25 cellular contexts compared by ENCODE assay signal in genomic region chr2:13002948-13003347, GRCh38.
"Had no signal": no experiment of that assay in that cellular context is flagged by ENCODE, and none has a peak within 500 bp of the region (broad histone marks: within the 10 kb centered on the region; RNA-seq: fewer than 3 reads in every experiment).

No MANE protein-coding gene starts in this region.

- H3K36me3 ChIP-seq: left lung, lower lobe of right lung, neural progenitor cell, neutrophil, right lobe of liver, tibial nerve, uterus had no signal

- H3K79me2 ChIP-seq: parathyroid adenoma had no signal

- H2AFZ ChIP-seq: neural progenitor cell, parathyroid adenoma had no signal

- H3K9ac ChIP-seq: neural progenitor cell, parathyroid adenoma had no signal

- H3K4me3 ChIP-seq: left lung, lower lobe of right lung, mucosa of descending colon, neural progenitor cell, psoas muscle, right lobe of liver, smooth muscle cell, tibial nerve, uterus had no signal

- H3K9me3 ChIP-seq: left lung, lower lobe of right lung, mucosa of descending colon, neutrophil, psoas muscle, right lobe of liver, tibial nerve, uterus had no signal

- DNase-seq: immature natural killer cell; kidney; left colon; left lung; lower lobe of right lung; mammary epithelial cell; mesendoderm; mucosa of descending colon; naive thymus-derived CD4-positive, alpha-beta T cell; nephron progenitor cell; occipital lobe; psoas muscle; right lobe of liver; stimulated activated CD4-positive, alpha-beta T cell treated with anti-CD3 and anti-CD28 coated beads, Interleukin-1b, Interleukin-23, amount 100 ng/mL, for 48 hours; stimulated activated CD4-positive, alpha-beta T cell treated with anti-CD3 and anti-CD28 coated beads, Interleukin-2, amount 100 ng/mL, for 48 hours; stimulated activated CD4-positive, alpha-beta T cell treated with anti-CD3 and anti-CD28 coated beads, Interleukin-4, amount 100 ng/mL, for 4 hours; stimulated activated CD8-positive, alpha-beta memory T cell treated with anti-CD3 and anti-CD28 coated beads, Interleukin-4, amount 100 ng/mL, for 48 hours; stimulated activated naive CD4-positive, alpha-beta T cell treated with Interleukin-2 at 50 U/mL for 16 hours; stimulated activated naive CD8-positive, alpha-beta T cell treated with anti-CD3 and anti-CD28 coated beads, Interleukin-15, amount 100 ng/mL, for 72 hours; uterus had no signal

- H3K27me3 ChIP-seq: left lung, neural progenitor cell, tibial nerve, uterus had no signal

- H3K4me1 ChIP-seq: psoas muscle, right lobe of liver, uterus had no signal

- H3K4me2 ChIP-seq: neural progenitor cell, smooth muscle cell had no signal

- H3K27ac ChIP-seq: left lung, lower lobe of right lung, neural progenitor cell, neutrophil, parathyroid adenoma, psoas muscle, right lobe of liver, uterus had no signal
